1 cellular context compared by ENCODE assay signal in genomic region chr22:37190262-37190780, GRCh38.
TF ChIP-seq lines count a peak whose summit lies in the region.

No MANE protein-coding gene starts in this region.

TF ChIP-seq in endothelial cell of umbilical vein, 7 proteins besides CTCF, POLR2A, EP300 and RAD21 (continued from another document):
- no peak for TF ChIP-seq MAX (IDR thresholded peaks at IDR 0.05; ENCODE audit: insufficient read depth, insufficient read length)
